ENCODE assay signal across 21 cellular contexts in genomic region chr11:15889972-15890371, GRCh38.
A peak's percentile ranks its signal among the peaks of the same experiment; 100 is the strongest.
DNase-seq lines count a peak whose midpoint lies in the region; ATAC-seq and TF ChIP-seq lines count a peak whose summit lies in the region.
"Had no signal": no experiment of that assay in that cellular context is flagged by ENCODE, and none has a peak within 500 bp of the region (broad histone marks: within the 10 kb centered on the region; RNA-seq: fewer than 3 reads in every experiment).

No MANE protein-coding gene starts in this region.

- TF ChIP-seq POLR2A in sigmoid colon (IDR thresholded peaks at IDR 0.05), result no peak

- WGBS in sigmoid colon, 2 donors, result 81 to 86% methylated on average over 5 of the region's 5 CpGs

- no peak for TF ChIP-seq CTCF in nephron (IDR thresholded peaks at IDR 0.05; ENCODE audit: unreplicated experiment in 3 of 3)
- no peak for TF ChIP-seq CTCF in sigmoid colon (IDR thresholded peaks at IDR 0.05)

- no peak for TF ChIP-seq EP300 in sigmoid colon (IDR thresholded peaks at IDR 0.05)

- no peak overlapping the region for H3K27ac ChIP-seq in sigmoid colon
- H3K27ac ChIP-seq: gastroesophageal sphincter had no signal

- no peak overlapping the region for H3K4me3 Mint-ChIP-seq in nephron
- no peak overlapping the region for H3K4me3 Mint-ChIP-seq in activated CD4-positive, alpha-beta T cell treated with anti-CD3 and anti-CD28 coated beads for 36 hours
- H3K4me3 Mint-ChIP-seq: activated naive CD8-positive, alpha-beta T cell; activated T-helper 1 cell treated with anti-CD3 and anti-CD28 coated beads, Interleukin-12 subunit alpha, Interleukin-12 subunit beta, Interleukin-2, Interleukin-4 antibody, amounts not matched to agents 30 ng/mL and 10 ng/mL and 1 ng/mL, durations not matched to agents 14 hours and 24 hours and 36 hours had no signal

- CTCF ChIA-PET in activated CD4-positive, alpha-beta T cell treated with anti-CD3 and anti-CD28 coated beads for 36 hours (lab: Charles Lee), result no interaction called here

- ATAC-seq in left cardiac atrium, result peak; percentile 3 to 50
- ATAC-seq in activated CD4-positive, alpha-beta T cell treated with anti-CD3 and anti-CD28 coated beads for 36 hours, result no peak
- ATAC-seq: gastroesophageal sphincter had no signal

- peaks cover 0 to 3% (median 0%) of the 10 kb centered on the region in 3 donors for H3K27me3 ChIP-seq in sigmoid colon
- H3K27me3 ChIP-seq: gastroesophageal sphincter had no signal

- H3K36me3 ChIP-seq in sigmoid colon, result no peaks in the 10 kb centered on the region
- H3K36me3 ChIP-seq: gastroesophageal sphincter had no signal

- DNase-seq in left cardiac atrium, result no peak
- DNase-seq in cardiac septum (ENCODE audit: low spot score), result no peak
- peak; percentile 30 for DNase-seq in dedifferentiated amniotic fluid mesenchymal stem cell (ENCODE audit: extremely low spot score)
- DNase-seq in activated CD4-positive, alpha-beta T cell treated with anti-CD3 and anti-CD28 coated beads for 36 hours, result no peak
- DNase-seq in sigmoid colon, result no peak
- DNase-seq in RKO (ENCODE audit: low spot score), result no peak
- no peak for DNase-seq in stimulated activated CD4-positive, alpha-beta T cell treated with anti-CD3 and anti-CD28 coated beads, Interleukin-2, amount 100 ng/mL, for 24 hours
- DNase-seq: 8988T; activated CD4-positive, CD25-positive, alpha-beta regulatory T cell treated with anti-CD3 and anti-CD28 coated beads, Interleukin-2, amount 50 U/mL, for 72 hours; Caco-2; central memory CD4-positive, alpha-beta T cell; erythroblast; NCI-H1436; NCI-H526 treated with DMSO at 0.1 percent for 48 hours; nephron progenitor cell; Right ventricle myocardium superior; SW 1271 had no signal

- H3K4me1 ChIP-seq in sigmoid colon, result peaks cover 0 to 23% (median 17%) of the 10 kb centered on the region in 4 donors

- H3K27ac Mint-ChIP-seq in nephron, result peak overlapping the region; percentile 13 to 63 (median 57)
- H3K27ac Mint-ChIP-seq in activated CD4-positive, alpha-beta T cell treated with anti-CD3 and anti-CD28 coated beads for 36 hours, result no peak overlapping the region
- H3K27ac Mint-ChIP-seq: activated naive CD8-positive, alpha-beta T cell; activated T-helper 1 cell treated with anti-CD3 and anti-CD28 coated beads, Interleukin-12 subunit alpha, Interleukin-12 subunit beta, Interleukin-2, Interleukin-4 antibody, amounts not matched to agents 30 ng/mL and 10 ng/mL and 1 ng/mL, durations not matched to agents 14 hours and 24 hours and 36 hours; nephron progenitor cell had no signal

- no peaks in the 10 kb centered on the region for H3K9me3 Mint-ChIP-seq in nephron
- H3K9me3 Mint-ChIP-seq in activated CD4-positive, alpha-beta T cell treated with anti-CD3 and anti-CD28 coated beads for 36 hours (ENCODE audit: low read depth), result no peaks in the 10 kb centered on the region
- H3K9me3 Mint-ChIP-seq: activated T-helper 1 cell treated with anti-CD3 and anti-CD28 coated beads, Interleukin-12 subunit alpha, Interleukin-12 subunit beta, Interleukin-2, Interleukin-4 antibody, amounts not matched to agents 30 ng/mL and 10 ng/mL and 1 ng/mL, durations not matched to agents 14 hours and 24 hours and 36 hours; nephron progenitor cell had no signal

- no peaks in the 10 kb centered on the region for H3K36me3 Mint-ChIP-seq in nephron (ENCODE audit: low read depth)
- no peaks in the 10 kb centered on the region for H3K36me3 Mint-ChIP-seq in activated CD4-positive, alpha-beta T cell treated with anti-CD3 and anti-CD28 coated beads for 36 hours (ENCODE audit: low read depth)
- H3K36me3 Mint-ChIP-seq: activated naive CD8-positive, alpha-beta T cell had no signal

- peaks cover 3% of the 10 kb centered on the region for H3K27me3 Mint-ChIP-seq in nephron (ENCODE audit: low read depth)
- H3K27me3 Mint-ChIP-seq in activated CD4-positive, alpha-beta T cell treated with anti-CD3 and anti-CD28 coated beads for 36 hours, result no peaks in the 10 kb centered on the region
- H3K27me3 Mint-ChIP-seq: activated naive CD8-positive, alpha-beta T cell had no signal

- POLR2A ChIA-PET in activated CD4-positive, alpha-beta T cell treated with anti-CD3 and anti-CD28 coated beads for 36 hours (lab: Charles Lee), result no interaction called here

- H3K4me3 ChIP-seq in sigmoid colon, result no peak overlapping the region
- H3K4me3 ChIP-seq: gastroesophageal sphincter had no signal

- peaks cover 73% of the 10 kb centered on the region for H3K4me1 Mint-ChIP-seq in nephron
- H3K4me1 Mint-ChIP-seq in activated CD4-positive, alpha-beta T cell treated with anti-CD3 and anti-CD28 coated beads for 36 hours, result no peaks in the 10 kb centered on the region

- no peaks in the 10 kb centered on the region for H3K9me3 ChIP-seq in sigmoid colon
- H3K9me3 ChIP-seq: Caco-2, gastroesophageal sphincter had no signal

- intact Hi-C loops in left cardiac atrium (cut with DNase I), result no loop called here
- intact Hi-C loops in cardiac septum (cut with DNase I), result loop anchor here (5.0 kb wide), 1 partner anchor 238 kb away; no protein-coding TSS in a partner anchor
- intact Hi-C loops in activated CD4-positive, alpha-beta T cell treated with anti-CD3 and anti-CD28 coated beads for 36 hours (cut with DNase I, micrococcal nuclease), result no loop called here
- intact Hi-C loops in sigmoid colon (cut with DNase I), result no loop called here
